In the genomic region with DNA sequence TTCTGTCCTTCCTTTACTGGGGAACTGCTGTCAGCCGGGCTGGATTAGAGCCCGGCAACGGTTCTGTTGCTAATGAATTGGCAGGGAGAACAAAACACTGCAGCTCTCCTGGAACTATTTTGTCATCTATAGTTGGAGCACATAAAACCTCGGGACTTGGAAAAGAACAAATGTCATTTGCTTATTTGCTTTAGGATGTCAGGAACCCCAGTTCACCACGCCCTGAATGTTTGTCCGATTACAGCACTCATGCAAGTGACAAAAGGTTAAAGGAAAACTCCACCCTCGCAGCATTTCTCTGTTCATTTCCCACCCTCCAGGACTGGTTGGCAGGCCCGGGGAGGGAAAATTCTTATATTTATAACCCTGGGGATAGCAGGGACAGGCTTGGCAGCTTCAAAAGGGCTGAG, we compare ENCODE assay signal across 8 cellular contexts.
A peak's percentile ranks its signal among the peaks of the same experiment; 100 is the strongest.
DNase-seq lines count a peak whose midpoint lies in the region; ATAC-seq and TF ChIP-seq lines count a peak whose summit lies in the region.

No MANE protein-coding gene starts in this region.

- H3K9me3 ChIP-seq in stomach smooth muscle (ENCODE audit: control insufficient read depth in 2 of 2, low read length in 2 of 2), result no peaks in the 10 kb centered on the region

- H3K27me3 ChIP-seq in stomach smooth muscle (ENCODE audit: control insufficient read depth in 1 of 2, insufficient read depth in 2 of 2, low read length in 2 of 2), result no peaks in the 10 kb centered on the region

- no peaks in the 10 kb centered on the region for H3K36me3 ChIP-seq in stomach smooth muscle (ENCODE audit: control insufficient read depth in 2 of 2, insufficient read depth in 2 of 2, low read length in 2 of 2)

- DNase-seq in Caki2 (ENCODE audit: low read depth), result peak; percentile 90
- peak; percentile 3 for DNase-seq in MV-4-11 (lab: John Stamatoyannopoulos, UW)
- DNase-seq in cardiac fibroblast (ENCODE audit: low read depth in 2 of 2), result peak; percentile 92 to 95
- DNase-seq in left lobe of liver (ENCODE audit: low spot score), result peak; percentile 90
- DNase-seq in NCI-H1417 treated with DMSO at 0.1 percent for 48 hours (lab: John Stamatoyannopoulos, UW), result no peak

- in situ Hi-C loops in Caki2 (cut with HindIII; ENCODE audit: low pct_unique_long_range_greater_than_20kb, low sequenced_read_pairs), result no loop called here

- peak overlapping the region; percentile 90 for H3K27ac ChIP-seq in stomach smooth muscle (ENCODE audit: low read length)

- H3K4me1 ChIP-seq in stomach smooth muscle (ENCODE audit: control insufficient read depth, insufficient read depth, low read length), result peaks cover 46% of the 10 kb centered on the region

- H3K4me3 ChIP-seq in cardiac fibroblast (replicated peaks in 1 of 2; ENCODE audit: low read depth in 2 of 2, low read length in 2 of 2) (no peak overlapping the region), stomach smooth muscle (ENCODE audit: low read length in 2 of 2) (peak overlapping the region in 1 of 2 donors; percentile 60)

- peak; percentile 75 for ATAC-seq in left lobe of liver
- no peak for ATAC-seq in HG03354 (IDR thresholded peaks at IDR 0.05; ENCODE audit: poor library complexity, severe bottlenecking, unreplicated experiment)
- no peak for ATAC-seq in GM18519 (IDR thresholded peaks at IDR 0.05; ENCODE audit: low FRiP score, unreplicated experiment)

- no peak for TF ChIP-seq CTCF in cardiac fibroblast (IDR thresholded peaks at IDR 0.05; ENCODE audit: low read depth, low read length)

- H3K9ac ChIP-seq in stomach smooth muscle (ENCODE audit: low read length in 2 of 2), result peak overlapping the region; percentile 43 to 60
